ENCODE assay signal across 9 cellular contexts in genomic region chr3:101780661-101781060, GRCh38. TPM values are rescaled to one million over a fixed set of nuclear protein-coding genes. Genes with fewer than 3 reads are reported as not detected.
A peak's percentile ranks its signal among the peaks of the same experiment; 100 is the strongest.
DNase-seq lines count a peak whose midpoint lies in the region; FAIRE-seq and TF ChIP-seq lines count a peak whose summit lies in the region.
"Had no signal": no experiment of that assay in that cellular context is flagged by ENCODE, and none has a peak within 500 bp of the region (broad histone marks: within the 10 kb centered on the region; RNA-seq: fewer than 3 reads in every experiment).

No MANE protein-coding gene starts in this region.

- TF ChIP-seq POLR2A in sigmoid colon (IDR thresholded peaks at IDR 0.05), result no peak

- TF ChIP-seq EP300 in sigmoid colon (IDR thresholded peaks at IDR 0.05), result no peak

- intact Hi-C loops in sigmoid colon (cut with DNase I), result no loop called here

- FAIRE-seq in GM19239 (lab: Jason Lieb, UNC), result no peak
- FAIRE-seq: A204.1 had no signal

- DNase-seq in NCI-H2227 treated with DMSO at 0.1 percent for 48 hours (lab: John Stamatoyannopoulos, UW) (peak; percentile 2), NCI-H2227 (lab: John Stamatoyannopoulos, UW; ENCODE audit: unreplicated experiment) (no peak), SK-N-MC (ENCODE audit: low read depth, low spot score) (no peak), fibroblast of the aortic adventitia (ENCODE audit: low read depth) (peak; percentile 86), sigmoid colon (no peak), GM19239 (ENCODE audit: insufficient read length, low spot score) (no peak), mesenteric fat pad (ENCODE audit: low spot score) (no peak), NCI-H1105 treated with DMSO at 0.1 percent for 48 hours (lab: John Stamatoyannopoulos, UW) (no peak)

- H3K9me3 ChIP-seq in SK-N-MC (ENCODE audit: low read depth, low read length) (no peaks in the 10 kb centered on the region), sigmoid colon (no peaks in the 10 kb centered on the region)

- WGBS in sigmoid colon, 2 donors, result 74 to 84% methylated on average over 2 of the region's 2 CpGs

- H3K4me1 ChIP-seq in sigmoid colon, result peaks cover 0 to 34% (median 24%) of the 10 kb centered on the region in 4 donors

- TF ChIP-seq CTCF in fibroblast of the aortic adventitia (IDR thresholded peaks at IDR 0.05; ENCODE audit: insufficient read depth, low read length) (no peak), sigmoid colon (IDR thresholded peaks at IDR 0.05) (no peak)

- peak overlapping the region; percentile 37 for H3K9ac ChIP-seq in SK-N-MC (ENCODE audit: insufficient read length)

- H3K27ac ChIP-seq in SK-N-MC (peak overlapping the region; percentile 60; the same call in 1 of the 2 replicates), sigmoid colon (peak overlapping the region; percentile 85 to 93 (median 92))

- no peaks in the 10 kb centered on the region for H3K27me3 ChIP-seq in sigmoid colon

- H3K36me3 ChIP-seq in SK-N-MC (ENCODE audit: insufficient read depth, low read length), result peaks cover 23% of the 10 kb centered on the region
- peaks cover 0 to 35% (median 20%) of the 10 kb centered on the region in 4 donors for H3K36me3 ChIP-seq in sigmoid colon

- H3K4me3 ChIP-seq in SK-N-MC, result peak overlapping the region; percentile 88
- peak overlapping the region; percentile 98 for H3K4me3 ChIP-seq in fibroblast of the aortic adventitia (ENCODE audit: low read depth, low read length)
- no peak overlapping the region for H3K4me3 ChIP-seq in sigmoid colon

RNA-seq across cellular contexts. Expression of gene NXPE3, which starts 1.6 kb away (rescaled TPM):
- total RNA-seq in fibroblast of the aortic adventitia (ENCODE audit: low replicate concordance), result 8.6 and 19.7 TPM in 2 replicates
- total RNA-seq in sigmoid colon, result 10 to 100 TPM; 11.5 to 15.8 (median 13.2) TPM
- 1 to 10 TPM in 2 of 3 donors, under 1 TPM in 1; 0.92 to 8.8 (median 1.8) TPM for polyA plus RNA-seq in sigmoid colon
- 11.0 TPM for total RNA-seq in mesenteric fat pad

RNA-seq across cellular contexts. Expression of gene CEP97, which starts 56.2 kb away (rescaled TPM):
- total RNA-seq in fibroblast of the aortic adventitia (ENCODE audit: low replicate concordance) (6.1 and 21.4 TPM in 2 replicates), sigmoid colon (10 to 100 TPM in 2 of 4 donors, 1 to 10 TPM in 2; 9.0 to 11.1 (median 10.3) TPM), mesenteric fat pad (6.2 TPM)
- polyA plus RNA-seq in sigmoid colon, result 1 to 10 TPM in 2 of 3 donors, under 1 TPM in 1; 0.69 to 2.2 (median 1.8) TPM

Comparison
In these comparisons a context has a peak if more than half of its experiments do, and no peak if none do; other contexts are left out.
1. DNase-seq: peak in NCI-H2227 treated with DMSO at 0.1 percent for 48 hours (single experiment) and fibroblast of the aortic adventitia (single experiment); none in NCI-H2227 (single experiment), SK-N-MC (single experiment), sigmoid colon (single experiment), GM19239 (single experiment), mesenteric fat pad (single experiment) and NCI-H1105 treated with DMSO at 0.1 percent for 48 hours (single experiment).
2. H3K4me3 ChIP-seq: peak in SK-N-MC (single experiment) and fibroblast of the aortic adventitia (single experiment); none in sigmoid colon (0 of 4).